Comparison of ENCODE assay signal across 9 cellular contexts in the genomic region with DNA sequence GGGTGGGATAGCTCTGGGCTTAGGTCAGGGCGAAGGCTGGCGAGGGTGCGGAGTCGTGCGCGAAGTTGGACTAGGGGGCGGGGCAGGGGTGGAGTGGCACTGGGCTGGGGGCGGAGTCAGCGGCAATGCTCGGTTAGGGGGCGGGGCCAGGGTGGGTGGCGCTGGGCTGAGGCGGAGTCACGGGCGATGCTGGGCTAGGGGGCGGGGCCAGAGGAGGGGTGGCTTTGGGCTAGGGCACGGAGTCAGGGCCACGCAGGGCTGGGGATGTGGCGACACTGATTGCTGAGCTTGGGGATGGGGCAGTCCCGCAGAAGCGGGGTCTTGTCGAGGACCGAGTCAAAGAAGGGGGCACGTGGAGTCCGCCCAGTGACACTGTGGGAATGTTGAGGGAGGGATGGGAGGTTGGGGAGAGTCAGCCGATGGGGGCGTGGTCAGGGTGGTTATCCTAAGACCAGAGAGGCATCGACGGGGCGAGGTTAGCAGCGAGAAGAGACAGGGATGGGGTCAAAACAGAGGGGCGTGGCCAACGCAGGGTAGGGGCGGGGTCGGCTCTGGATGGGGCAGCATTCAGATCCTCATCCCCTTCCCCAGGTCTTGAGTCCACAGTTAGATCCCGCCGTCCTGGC. TPM values are rescaled to one million over a fixed set of nuclear protein-coding genes. Genes with fewer than 3 reads are reported as not detected.
DNase-seq lines count a peak whose midpoint lies in the region; ATAC-seq, FAIRE-seq and TF ChIP-seq lines count a peak whose summit lies in the region.
"Had no signal": no experiment of that assay in that cellular context is flagged by ENCODE, and none has a peak within 500 bp of the region (broad histone marks: within the 10 kb centered on the region; RNA-seq: fewer than 3 reads in every experiment).

No MANE protein-coding gene starts in this region.

- intact Hi-C loops in kidney (cut with DNase I) = no loop called here

- FAIRE-seq in bronchial epithelial cell (lab: Jason Lieb, UNC) (no peak), kidney (lab: Jason Lieb, UNC) (no peak)

- H3K27ac ChIP-seq in BLaER1 (no peak overlapping the region), HUES64 (ENCODE audit: low read depth, low read length) (no peak overlapping the region), kidney (ENCODE audit: low read depth in 2 of 2, low read length in 2 of 2) (no peak overlapping the region)

- H3K9me3 ChIP-seq in BLaER1 (no peaks in the 10 kb centered on the region), HUES64 (ENCODE audit: insufficient read depth, low read depth, low read length) (no peaks in the 10 kb centered on the region), kidney (ENCODE audit: control insufficient read depth in 1 of 2, low read length in 2 of 2) (no peaks in the 10 kb centered on the region)

- no peak for ATAC-seq in HG03139 (IDR thresholded peaks at IDR 0.05; ENCODE audit: unreplicated experiment)

- peaks cover 89% of the 10 kb centered on the region for H3K36me3 ChIP-seq in BLaER1
- peaks cover 31% of the 10 kb centered on the region; the same call in 1 of the 2 replicates for H3K36me3 ChIP-seq in HUES64 (ENCODE audit: insufficient read depth, low read length)
- H3K36me3 ChIP-seq in bronchial epithelial cell (ENCODE audit: control insufficient read depth, insufficient read depth, low read length) = peaks cover 34% of the 10 kb centered on the region
- H3K36me3 ChIP-seq in kidney (ENCODE audit: control insufficient read depth in 1 of 2, insufficient read depth in 2 of 2, low read length in 2 of 2) = peaks cover 2 to 6% of the 10 kb centered on the region in 2 donors

- H3K4me2 ChIP-seq in BLaER1 = peak overlapping the region; percentile 68

- H3K4me1 ChIP-seq in BLaER1 (peaks cover 7% of the 10 kb centered on the region; the same call in 1 of the 2 replicates), HUES64 (ENCODE audit: insufficient read depth, low read length) (peaks cover 6% of the 10 kb centered on the region; the same call in 1 of the 2 replicates), kidney (ENCODE audit: control insufficient read depth in 1 of 2, insufficient read depth in 1 of 2, low read depth in 1 of 2, low read length in 2 of 2) (no peaks in the 10 kb centered on the region)

- TF ChIP-seq CTCF in bronchial epithelial cell (IDR thresholded peaks at IDR 0.05; ENCODE audit: insufficient read depth, low read length, severe bottlenecking) = no peak
- TF ChIP-seq CTCF in kidney (IDR thresholded peaks at IDR 0.05; ENCODE audit: borderline replicate concordance, extremely low read depth, insufficient read depth) = no peak

- 5% methylated on average over 37 of the region's 37 CpGs for WGBS in HUES64

- H4K20me1 ChIP-seq in BLaER1 = peaks cover 37% of the 10 kb centered on the region

- H3K4me3 ChIP-seq in BLaER1 (no peak overlapping the region), HUES64 (ENCODE audit: low read length) (peak overlapping the region; percentile 59), bronchial epithelial cell (ENCODE audit: low read depth, low read length) (no peak overlapping the region), kidney (ENCODE audit: low read length in 2 of 2) (no peak overlapping the region)

- DNase-seq in activated CD4-positive, CD25-positive, alpha-beta regulatory T cell treated with anti-CD3 and anti-CD28 coated beads, Interleukin-2, amount 50 U/mL, for 16 hours (ENCODE audit: low read depth, low spot score) = peak; percentile 61
- DNase-seq in bronchial epithelial cell (ENCODE audit: low read depth) (peak; percentile 58), kidney (peak; percentile 90), cerebellar nuclear complex (lab: John Stamatoyannopoulos, UW) (no peak)
- DNase-seq in stimulated activated CD8-positive, alpha-beta memory T cell treated with anti-CD3 and anti-CD28 coated beads, Interleukin-12 subunit alpha, Interleukin-12 subunit beta, amount 100 ng/mL, for 1 hour (ENCODE audit: low read depth) = peak; percentile 61

- no peaks in the 10 kb centered on the region for H3K27me3 ChIP-seq in BLaER1
- no peaks in the 10 kb centered on the region for H3K27me3 ChIP-seq in HUES64 (ENCODE audit: insufficient read depth, low read length)
- no peaks in the 10 kb centered on the region for H3K27me3 ChIP-seq in bronchial epithelial cell (ENCODE audit: control insufficient read depth, insufficient read depth, low read length)

- no peak overlapping the region for H3K9ac ChIP-seq in BLaER1
- H3K9ac ChIP-seq in HUES64 (ENCODE audit: low read depth, low read length) = no peak overlapping the region; the same call in 1 of the 2 replicates
- H3K9ac ChIP-seq in kidney (ENCODE audit: low read length in 2 of 2) = no peak overlapping the region

RNA-seq across cellular contexts. Expression of gene HOMER3, which starts 8.7 kb away (rescaled TPM):
- 36.6 TPM for polyA plus RNA-seq in HUES64 (2013, experiment 1 of 2)
- 41.9 TPM for polyA plus RNA-seq in HUES64 (2013, experiment 2 of 2)
- 79.0 and 129 TPM in 2 replicates for total RNA-seq in bronchial epithelial cell
- total RNA-seq in kidney = 34.3 TPM
- 53.1 TPM for polyA plus RNA-seq in kidney (ENCODE audit: insufficient read depth, low read depth, low replicate concordance)

RNA-seq across cellular contexts. Expression of gene DDX49, which starts 12.8 kb away (rescaled TPM):
- polyA plus RNA-seq in HUES64 (2013, experiment 1 of 2) = 30.0 TPM
- 27.1 TPM for polyA plus RNA-seq in HUES64 (2013, experiment 2 of 2)
- total RNA-seq in bronchial epithelial cell (68.4 and 76.1 TPM in 2 replicates), kidney (39.5 TPM)
- polyA plus RNA-seq in kidney (ENCODE audit: insufficient read depth, low read depth, low replicate concordance) = 40.6 TPM

RNA-seq across cellular contexts. Expression of gene COPE, which starts 13.1 kb away (rescaled TPM):
- 127 TPM for polyA plus RNA-seq in HUES64 (2013, experiment 1 of 2)
- polyA plus RNA-seq in HUES64 (2013, experiment 2 of 2) = 123 TPM
- total RNA-seq in bronchial epithelial cell = 268 and 331 TPM in 2 replicates
- 166 TPM for total RNA-seq in kidney
- polyA plus RNA-seq in kidney (ENCODE audit: insufficient read depth, low read depth, low replicate concordance) = 263 TPM

RNA-seq across cellular contexts. Expression of gene CERS1, which starts 36.4 kb away (rescaled TPM):
- 9.6 TPM for polyA plus RNA-seq in HUES64 (2013, experiment 1 of 2)
- 12.6 TPM for polyA plus RNA-seq in HUES64 (2013, experiment 2 of 2)
- total RNA-seq in bronchial epithelial cell = 0.13 and 0.26 TPM in 2 replicates
- 0.50 TPM for total RNA-seq in kidney
- polyA plus RNA-seq in kidney (ENCODE audit: insufficient read depth, low read depth, low replicate concordance) = not detected
- polyA plus RNA-seq: liver had no signal

Comparison
In these comparisons a context has a peak if more than half of its experiments do, and no peak if none do; other contexts are left out.
1. DNase-seq: peak in activated CD4-positive, CD25-positive, alpha-beta regulatory T cell treated with anti-CD3 and anti-CD28 coated beads, Interleukin-2, amount 50 U/mL, for 16 hours (single experiment), bronchial epithelial cell (single experiment), kidney (single experiment) and stimulated activated CD8-positive, alpha-beta memory T cell treated with anti-CD3 and anti-CD28 coated beads, Interleukin-12 subunit alpha, Interleukin-12 subunit beta, amount 100 ng/mL, for 1 hour (single experiment); none in cerebellar nuclear complex (0 of 2).